ENCODE assay signal across 26 cellular contexts in the genomic region with DNA sequence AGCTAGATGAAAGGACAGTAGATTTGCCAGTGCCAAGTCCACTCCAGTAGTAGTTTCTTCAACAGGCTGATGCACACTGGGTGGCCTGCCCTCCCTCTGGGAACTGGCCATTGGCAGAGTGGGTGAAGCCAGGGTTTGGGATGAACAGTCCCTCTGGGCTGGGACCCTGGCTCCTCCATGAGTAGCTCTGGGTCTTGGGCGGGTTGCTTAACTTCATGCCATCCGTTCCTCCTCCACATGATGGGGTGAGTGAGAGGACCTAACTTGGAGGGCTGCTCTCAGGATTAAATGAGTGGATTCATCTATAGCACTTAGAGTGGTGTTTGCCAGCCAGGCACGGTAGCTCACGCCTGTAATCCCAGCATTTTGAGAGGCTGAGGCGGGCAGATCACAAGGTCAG. TPM values are rescaled to one million over a fixed set of nuclear protein-coding genes. Genes with fewer than 3 reads are reported as not detected.
DNase-seq lines count a peak whose midpoint lies in the region; ATAC-seq, FAIRE-seq and TF ChIP-seq lines count a peak whose summit lies in the region.
"Had no signal": no experiment of that assay in that cellular context is flagged by ENCODE, and none has a peak within 500 bp of the region (broad histone marks: within the 10 kb centered on the region; RNA-seq: fewer than 3 reads in every experiment).

No MANE protein-coding gene starts in this region.

- H4K20me1 ChIP-seq in K562 (replicated peaks; ENCODE audit: control insufficient read depth, insufficient read depth, low read length) = no peaks in the 10 kb centered on the region

- peak in 1 of 5 donors; percentile 20 for DNase-seq in CD8-positive, alpha-beta memory T cell
- DNase-seq in K562 (ENCODE audit: extremely low read depth in 1 of 4, low spot score in 3 of 4) (no peak), mesenteric fat pad (ENCODE audit: low spot score) (peak; percentile 73), GM19238 (ENCODE audit: insufficient read length, low spot score) (no peak)
- DNase-seq in stimulated activated effector memory CD8-positive, alpha-beta T cell treated with anti-CD3 and anti-CD28 coated beads, Interleukin-12 subunit alpha, Interleukin-12 subunit beta, amount 100 ng/mL, for 72 hours (ENCODE audit: low spot score in 2 of 2) = no peak
- DNase-seq in activated effector memory CD4-positive, alpha-beta T cell treated with Interleukin-2 at 50 U/mL for 16 hours = no peak
- DNase-seq: C1 segment of cervical spinal cord; CD8-positive, alpha-beta T cell; DMS 273 treated with DMSO at 0.1 percent for 48 hours; DMS79; EL; GDM1; NCI-H1092 treated with DMSO at 0.1 percent for 48 hours; NCI-H1436 treated with DMSO at 0.1 percent for 48 hours; NCI-H187 treated with DMSO at 0.1 percent for 48 hours; NCI-H2171 treated with DMSO at 0.1 percent for 48 hours; NCI-H524; NCI-H774 had no signal

- H3K9me3 Mint-ChIP-seq in CD8-positive, alpha-beta memory T cell = no peaks in the 10 kb centered on the region
- no peaks in the 10 kb centered on the region for H3K9me3 Mint-ChIP-seq in stimulated activated effector memory CD8-positive, alpha-beta T cell treated with anti-CD3 and anti-CD28 coated beads, Interleukin-12 subunit alpha, Interleukin-12 subunit beta, amount 100 ng/mL, for 72 hours
- H3K9me3 Mint-ChIP-seq: CD8-positive, alpha-beta T cell; GM23338; IgD-negative memory B cell had no signal

- TF ChIP-seq POLR2A in K562 (conservative IDR thresholded peaks at IDR 0.05) = no peak

- no peak overlapping the region for H3K4me3 Mint-ChIP-seq in CD8-positive, alpha-beta memory T cell
- no peak overlapping the region for H3K4me3 Mint-ChIP-seq in stimulated activated effector memory CD8-positive, alpha-beta T cell treated with anti-CD3 and anti-CD28 coated beads, Interleukin-12 subunit alpha, Interleukin-12 subunit beta, amount 100 ng/mL, for 72 hours
- H3K4me3 Mint-ChIP-seq: CD8-positive, alpha-beta T cell; GM23338; IgD-negative memory B cell had no signal

- intact Hi-C loops in K562 (cut with micrococcal nuclease) = no loop called here

- H3K27ac Mint-ChIP-seq in CD8-positive, alpha-beta memory T cell = no peak overlapping the region
- H3K27ac Mint-ChIP-seq in stimulated activated effector memory CD8-positive, alpha-beta T cell treated with anti-CD3 and anti-CD28 coated beads, Interleukin-12 subunit alpha, Interleukin-12 subunit beta, amount 100 ng/mL, for 72 hours = peak overlapping the region; percentile 23
- H3K27ac Mint-ChIP-seq: CD8-positive, alpha-beta T cell; GM23338; IgD-negative memory B cell had no signal

- H2AFZ ChIP-seq in K562 (ENCODE audit: low read depth, low read length) = no peak overlapping the region
- H2AFZ ChIP-seq: GM23338 had no signal

- H3K27me3 Mint-ChIP-seq in CD8-positive, alpha-beta memory T cell = peaks cover 0 to 2% of the 10 kb centered on the region in 2 donors
- H3K27me3 Mint-ChIP-seq: IgD-negative memory B cell had no signal

- no peaks in the 10 kb centered on the region for H3K9me3 ChIP-seq in CD8-positive, alpha-beta memory T cell (ENCODE audit: low read length)
- H3K9me3 ChIP-seq in K562 (replicated peaks; ENCODE audit: control insufficient read depth, insufficient read depth, low read depth, low read length) = no peaks in the 10 kb centered on the region
- H3K9me3 ChIP-seq: A549, HAP-1 had no signal

- TF ChIP-seq EP300 in K562 (IDR thresholded peaks at IDR 0.05; ENCODE audit: low read length) = no peak

- no peaks in the 10 kb centered on the region for H3K4me1 Mint-ChIP-seq in CD8-positive, alpha-beta memory T cell
- peaks cover 5% of the 10 kb centered on the region for H3K4me1 Mint-ChIP-seq in stimulated activated effector memory CD8-positive, alpha-beta T cell treated with anti-CD3 and anti-CD28 coated beads, Interleukin-12 subunit alpha, Interleukin-12 subunit beta, amount 100 ng/mL, for 72 hours
- H3K4me1 Mint-ChIP-seq: IgD-negative memory B cell had no signal

- no peaks in the 10 kb centered on the region for H3K27me3 ChIP-seq in CD8-positive, alpha-beta memory T cell (ENCODE audit: insufficient read depth, low read length, poor library complexity, severe bottlenecking)
- H3K27me3 ChIP-seq in K562 (ENCODE audit: control insufficient read depth in 2 of 2, insufficient read depth in 2 of 2, low read length in 2 of 2) = no peaks in the 10 kb centered on the region

- TF ChIP-seq RAD21 in K562 (CRISPR knock-in tag; conservative IDR thresholded peaks at IDR 0.05 in 1 of 2, IDR thresholded peaks at IDR 0.05 in 1 of 2) = no peak

- H3K27ac ChIP-seq in CD8-positive, alpha-beta memory T cell (ENCODE audit: low read depth, low read length) = peak overlapping the region; percentile 6
- H3K27ac ChIP-seq in K562 (ENCODE audit: extremely low read depth, low read depth, low read length) = peak overlapping the region; percentile 85; the same call in 2 of the 3 replicates
- H3K27ac ChIP-seq: A549 had no signal

- H3K9ac ChIP-seq in K562 (ENCODE audit: insufficient read depth in 1 of 2, low read depth in 2 of 2, low read length in 2 of 2) = peak overlapping the region in 1 of 2 experiments; percentile 47; a peak in 1 of 4 replicates

- ATAC-seq in K562 = no peak
- ATAC-seq in stimulated activated effector memory CD8-positive, alpha-beta T cell treated with anti-CD3 and anti-CD28 coated beads, Interleukin-12 subunit alpha, Interleukin-12 subunit beta, amount 100 ng/mL, for 72 hours = no peak
- no peak for ATAC-seq in HG03108 (IDR thresholded peaks at IDR 0.05; ENCODE audit: unreplicated experiment)
- ATAC-seq: A549; CD8-positive, alpha-beta T cell; GM12878; GM23338; SK-N-SH treated with all-trans-retinoic acid at 6 μM for 48 hours had no signal

- FAIRE-seq in K562 (lab: Jason Lieb, UNC) = no peak
- FAIRE-seq: A549, GM12878, RCC 7860 had no signal

- no peaks in the 10 kb centered on the region for H3K4me1 ChIP-seq in CD8-positive, alpha-beta memory T cell (ENCODE audit: insufficient read depth, low read length)
- H3K4me1 ChIP-seq in K562 (replicated peaks in 1 of 2; ENCODE audit: control insufficient read depth in 2 of 2, insufficient read depth in 2 of 2, low read length in 2 of 2) = peaks cover 10 to 14% of the 10 kb centered on the region in 2 experiments
- H3K4me1 ChIP-seq: HAP-1 had no signal

- no TSS peak for BruUV-seq in K562 (replicated peaks; lab: Mats Ljungman, UMichigan)

- H3K36me3 Mint-ChIP-seq in CD8-positive, alpha-beta memory T cell = peaks cover 0 to 79% (median 21%) of the 10 kb centered on the region in 3 donors
- H3K36me3 Mint-ChIP-seq in stimulated activated effector memory CD8-positive, alpha-beta T cell treated with anti-CD3 and anti-CD28 coated beads, Interleukin-12 subunit alpha, Interleukin-12 subunit beta, amount 100 ng/mL, for 72 hours = peaks cover 99% of the 10 kb centered on the region

- H3K79me2 ChIP-seq in K562 (ENCODE audit: control insufficient read depth, insufficient read depth, low read length) = no peaks in the 10 kb centered on the region

- H3K36me3 ChIP-seq in CD8-positive, alpha-beta memory T cell (ENCODE audit: insufficient read depth, low read length) = peaks cover 31% of the 10 kb centered on the region
- H3K36me3 ChIP-seq in K562 (ENCODE audit: control insufficient read depth, insufficient read depth, low read length) = peaks cover 78% of the 10 kb centered on the region

- peak overlapping the region; percentile 48; the same call in 1 of the 2 replicates for H3K4me2 ChIP-seq in K562 (ENCODE audit: insufficient read depth, low read length)
- H3K4me2 ChIP-seq: A549, GM23338 had no signal

- no peak overlapping the region for H3K4me3 ChIP-seq in CD8-positive, alpha-beta memory T cell (ENCODE audit: low read length)
- no peak overlapping the region for H3K4me3 ChIP-seq in K562
- H3K4me3 ChIP-seq: A549, GM12878, GM23338, HAP-1 had no signal

- in situ Hi-C loops in K562 (cut with MboI) = loop anchor here (25.0 kb wide), 1 partner anchor 502 kb away; a partner anchor contains a TSS

- POLR2A ChIA-PET in CD8-positive, alpha-beta memory T cell (lab: Charles Lee) = no interaction called here
- POLR2A ChIA-PET in K562 (lab: Yijun Ruan, JAX) = interaction anchor here (0.5 to 1.1 kb wide), 2 partner anchors 9 to 225 kb away, joined by 3 read pairs; no protein-coding TSS in a partner anchor

- 90% methylated on average over 5 of the region's 5 CpGs for WGBS in K562 (ENCODE audit: insufficient coverage, low coverage, missing lambda C conversion rate)

- H3K9me1 ChIP-seq in K562 (ENCODE audit: control insufficient read depth, insufficient read depth, low read length) = no peaks in the 10 kb centered on the region

- CTCF ChIA-PET in CD8-positive, alpha-beta memory T cell (lab: Charles Lee) = no interaction called here
- CTCF ChIA-PET in K562 (lab: Yijun Ruan, JAX; ENCODE audit: low intra/inter-chr PET ratio) = interaction anchor here (1.3 kb wide), 1 partner anchor 493 kb away, joined by 3 read pairs; no protein-coding TSS in a partner anchor

- no peak for TF ChIP-seq CTCF in K562 (IDR thresholded peaks at IDR 0.05 in 2 of 3, conservative IDR thresholded peaks at IDR 0.05 in 1 of 3; ENCODE audit: insufficient read depth in 2 of 3, low read depth in 1 of 3, low read length in 3 of 3)

RNA-seq across cellular contexts. Expression of a gene that starts 47.2 kb away (rescaled TPM):
- 100 to 1,000 TPM; 120 to 121 TPM for total RNA-seq in CD8-positive, alpha-beta memory T cell
- 4.4 TPM for polyA plus RNA-seq in CD8-positive, alpha-beta memory T cell
- 15.9 and 22.3 TPM in 2 replicates for total RNA-seq in K562 (2011; cell fraction: chromatin; rRNA removed; ENCODE audit: low replicate concordance)
- 11.4 and 12.5 TPM in 2 replicates for total RNA-seq in K562 (2011; cell fraction: nucleolus; rRNA removed)
- total RNA-seq in K562 (2011; cell fraction: nucleoplasm; rRNA removed) = 18.0 and 31.8 TPM in 2 replicates
- total RNA-seq in K562 (2014; rRNA removed) = 4.0 and 5.5 TPM in 2 replicates
- 5.6 and 6.4 TPM in 2 replicates for total RNA-seq in K562 (2014; rRNA removed; fragmentation: Illumina TruSeq; extraction: Trizol)
- total RNA-seq in K562 (2015; rRNA removed; fragmentation: Illumina TruSeq; extraction: Trizol) = 6.2 and 6.7 TPM in 2 replicates
- 20.1 and 21.8 TPM in 2 replicates for total RNA-seq in K562 (2021)
- 7.1 and 7.2 TPM in 2 replicates for polyA plus RNA-seq in K562 (2011; rRNA removed)
- 9.6 and 9.7 TPM in 2 replicates for polyA plus RNA-seq in K562 (2011; cell fraction: cytosol; rRNA removed)
- polyA plus RNA-seq in K562 (2011; cell fraction: nucleus; rRNA removed) = 7.9 and 13.1 TPM in 2 replicates
- 11.7 and 12.7 TPM in 2 replicates for polyA plus RNA-seq in K562 (2012)
- 21.8 and 24.3 TPM in 2 replicates for polyA plus RNA-seq in K562 (2014; fragmentation: Illumina TruSeq; extraction: Trizol)
- 1 to 10 TPM; 3.1 to 5.3 TPM for polyA plus RNA-seq in K562 (2014; fragmentation: Nextera tagmentation; extraction: Ambion mirVana)
- 10.6 and 11.4 TPM in 2 replicates for polyA plus RNA-seq in K562 (2014; rRNA removed)
- 6.5 and 8.3 TPM in 2 replicates for polyA minus RNA-seq in K562 (2011; rRNA and poly(A)+ RNA removed)
- 10.6 and 13.0 TPM in 2 replicates for polyA minus RNA-seq in K562 (2011; cell fraction: cytosol; rRNA and poly(A)+ RNA removed)
- 5.3 and 6.8 TPM in 2 replicates for polyA minus RNA-seq in K562 (2011; cell fraction: nucleus; rRNA and poly(A)+ RNA removed)
- 8.3 TPM for total RNA-seq in mesenteric fat pad

RNA-seq across cellular contexts. Expression of a gene that starts 47.3 kb away (rescaled TPM):
- 10 to 100 TPM; 87.1 to 88.8 TPM for total RNA-seq in CD8-positive, alpha-beta memory T cell
- 15.8 TPM for polyA plus RNA-seq in CD8-positive, alpha-beta memory T cell
- 57.2 and 80.7 TPM in 2 replicates for total RNA-seq in K562 (2011; cell fraction: chromatin; rRNA removed; ENCODE audit: low replicate concordance)
- total RNA-seq in K562 (2011; cell fraction: nucleolus; rRNA removed) = 72.2 and 72.5 TPM in 2 replicates
- total RNA-seq in K562 (2011; cell fraction: nucleoplasm; rRNA removed) = 70.9 and 93.4 TPM in 2 replicates
- total RNA-seq in K562 (2014; rRNA removed) = 23.5 and 29.4 TPM in 2 replicates
- total RNA-seq in K562 (2014; rRNA removed; fragmentation: Illumina TruSeq; extraction: Trizol) = 25.7 and 25.9 TPM in 2 replicates
- total RNA-seq in K562 (2015; rRNA removed; fragmentation: Illumina TruSeq; extraction: Trizol) = 32.8 and 33.2 TPM in 2 replicates
- 38.2 and 44.7 TPM in 2 replicates for total RNA-seq in K562 (2021)
- polyA plus RNA-seq in K562 (2011; rRNA removed) = 21.3 and 21.6 TPM in 2 replicates
- 19.2 and 27.8 TPM in 2 replicates for polyA plus RNA-seq in K562 (2011; cell fraction: cytosol; rRNA removed)
- 15.0 and 22.1 TPM in 2 replicates for polyA plus RNA-seq in K562 (2011; cell fraction: nucleus; rRNA removed)
- 22.6 and 26.2 TPM in 2 replicates for polyA plus RNA-seq in K562 (2012)
- 32.7 and 34.3 TPM in 2 replicates for polyA plus RNA-seq in K562 (2014; fragmentation: Illumina TruSeq; extraction: Trizol)
- 1 to 10 TPM; 3.5 to 6.0 TPM for polyA plus RNA-seq in K562 (2014; fragmentation: Nextera tagmentation; extraction: Ambion mirVana)
- 22.7 and 24.8 TPM in 2 replicates for polyA plus RNA-seq in K562 (2014; rRNA removed)
- polyA minus RNA-seq in K562 (2011; rRNA and poly(A)+ RNA removed) = 25.2 and 26.7 TPM in 2 replicates
- polyA minus RNA-seq in K562 (2011; cell fraction: cytosol; rRNA and poly(A)+ RNA removed) = 19.7 and 23.0 TPM in 2 replicates
- 13.7 and 16.8 TPM in 2 replicates for polyA minus RNA-seq in K562 (2011; cell fraction: nucleus; rRNA and poly(A)+ RNA removed)
- 40.9 TPM for total RNA-seq in mesenteric fat pad

RNA-seq across cellular contexts. Expression of a gene that starts 50.8 kb away (rescaled TPM):
- 10 to 100 TPM; 48.0 to 49.8 TPM for total RNA-seq in CD8-positive, alpha-beta memory T cell
- 44.0 TPM for polyA plus RNA-seq in CD8-positive, alpha-beta memory T cell
- total RNA-seq in K562 (2011; cell fraction: chromatin; rRNA removed; ENCODE audit: low replicate concordance) = 78.5 and 135 TPM in 2 replicates
- 130 and 142 TPM in 2 replicates for total RNA-seq in K562 (2011; cell fraction: nucleolus; rRNA removed)
- total RNA-seq in K562 (2011; cell fraction: nucleoplasm; rRNA removed) = 113 and 145 TPM in 2 replicates
- 14.5 and 22.1 TPM in 2 replicates for total RNA-seq in K562 (2014; rRNA removed)
- total RNA-seq in K562 (2014; rRNA removed; fragmentation: Illumina TruSeq; extraction: Trizol) = 19.7 and 20.9 TPM in 2 replicates
- total RNA-seq in K562 (2015; rRNA removed; fragmentation: Illumina TruSeq; extraction: Trizol) = 25.6 and 29.2 TPM in 2 replicates
- total RNA-seq in K562 (2021) = 35.0 and 37.9 TPM in 2 replicates
- 39.7 and 54.8 TPM in 2 replicates for polyA plus RNA-seq in K562 (2011; rRNA removed)
- polyA plus RNA-seq in K562 (2011; cell fraction: cytosol; rRNA removed) = 46.2 and 53.5 TPM in 2 replicates
- 53.7 and 73.9 TPM in 2 replicates for polyA plus RNA-seq in K562 (2011; cell fraction: nucleus; rRNA removed)
- 30.7 and 40.9 TPM in 2 replicates for polyA plus RNA-seq in K562 (2012)
- 41.0 and 46.3 TPM in 2 replicates for polyA plus RNA-seq in K562 (2014; fragmentation: Illumina TruSeq; extraction: Trizol)
- polyA plus RNA-seq in K562 (2014; fragmentation: Nextera tagmentation; extraction: Ambion mirVana) = 10 to 100 TPM; 15.9 to 20.2 TPM
- 26.9 and 30.2 TPM in 2 replicates for polyA plus RNA-seq in K562 (2014; rRNA removed)
- polyA minus RNA-seq in K562 (2011; rRNA and poly(A)+ RNA removed) = 45.1 and 50.0 TPM in 2 replicates
- 38.8 and 51.2 TPM in 2 replicates for polyA minus RNA-seq in K562 (2011; cell fraction: cytosol; rRNA and poly(A)+ RNA removed)
- polyA minus RNA-seq in K562 (2011; cell fraction: nucleus; rRNA and poly(A)+ RNA removed) = 41.9 and 70.4 TPM in 2 replicates
- total RNA-seq in mesenteric fat pad = 40.6 TPM
